In genomic region chr4:184389978-184390518, GRCh38 we compare ENCODE assay signal across 23 cellular contexts.
A peak's percentile ranks its signal among the peaks of the same experiment; 100 is the strongest.
DNase-seq lines count a peak whose midpoint lies in the region; ATAC-seq and TF ChIP-seq lines count a peak whose summit lies in the region.
"Had no signal": no experiment of that assay in that cellular context is flagged by ENCODE, and none has a peak within 500 bp of the region (broad histone marks: within the 10 kb centered on the region; RNA-seq: fewer than 3 reads in every experiment).

No MANE protein-coding gene starts in this region.

- in situ Hi-C loops in brain microvascular endothelial cell (cut with HindIII; ENCODE audit: low pct_ligation_motif_present, low sequenced_read_pairs), result no loop called here

- CTCF ChIA-PET in A673 (lab: Charles Lee), result no interaction called here

- peak overlapping the region; percentile 22 for H3K27ac ChIP-seq in A673 (ENCODE audit: low read depth, low read length, poor library complexity, severe bottlenecking)
- H3K27ac ChIP-seq in muscle layer of duodenum (ENCODE audit: low read length), result peak overlapping the region; percentile 36
- H3K27ac ChIP-seq in brain microvascular endothelial cell, result no peak overlapping the region
- H3K27ac ChIP-seq: GM23248, hepatocyte, PC-9, sigmoid colon, SK-N-MC had no signal

- no TSS peak for BruUV-seq in A673 (replicated peaks; lab: Mats Ljungman, UMichigan)

- POLR2A ChIA-PET in A673 (lab: Charles Lee; ENCODE audit: low non-redundant PET), result no interaction called here

- TF ChIP-seq CTCF in A673 (conservative IDR thresholded peaks at IDR 0.05; ENCODE audit: low read depth, low read length), result no peak
- no peak for TF ChIP-seq CTCF in brain microvascular endothelial cell (IDR thresholded peaks at IDR 0.05; ENCODE audit: low read depth, low read length, missing control alignments)

- H3K27me3 ChIP-seq in A673 (replicated peaks; ENCODE audit: insufficient read depth, low read depth, low read length, poor library complexity) (no peaks in the 10 kb centered on the region), H7 (ENCODE audit: control insufficient read depth, insufficient read depth, low read length) (no peaks in the 10 kb centered on the region), muscle layer of duodenum (ENCODE audit: low read depth, low read length) (no peaks in the 10 kb centered on the region), brain microvascular endothelial cell (replicated peaks) (no peaks in the 10 kb centered on the region)
- H3K27me3 ChIP-seq: hepatocyte, sigmoid colon had no signal

- DNase-seq in A673 (ENCODE audit: low spot score), result no peak
- peak; percentile 75 for DNase-seq in H7
- peak; percentile 64 for DNase-seq in ecto neural progenitor cell (ENCODE audit: low spot score)
- DNase-seq in DMS 273 (lab: John Stamatoyannopoulos, UW; ENCODE audit: unreplicated experiment), result no peak
- DNase-seq in brain microvascular endothelial cell, result no peak
- DNase-seq in HuH-7 (ENCODE audit: low spot score), result no peak
- DNase-seq: activated CD4-positive, CD25-positive, alpha-beta regulatory T cell treated with anti-CD3 and anti-CD28 coated beads, Interleukin-2, amount 50 U/mL, for 72 hours; activated effector memory CD4-positive, alpha-beta T cell treated with anti-CD3 and anti-CD28 coated beads, Interleukin-2, amount 50 U/mL, for 16 hours; COR-L47; EL; GM23248; IMR-90; left cardiac atrium; mucosa of descending colon; MV-4-11; NCI-H2029 treated with DMSO at 0.1 percent for 48 hours; NCI-H526 treated with DMSO at 0.1 percent for 48 hours; PC-9; sigmoid colon had no signal

- no peak overlapping the region for H3K4me3 ChIP-seq in A673 (ENCODE audit: low read depth, low read length, poor library complexity, severe bottlenecking)
- H3K4me3 ChIP-seq in H7 (ENCODE audit: insufficient read depth, low read depth, low read length), result no peak overlapping the region
- H3K4me3 ChIP-seq in muscle layer of duodenum (ENCODE audit: low read depth in 1 of 2, low read length in 2 of 2), result peak overlapping the region in 1 of 2 donors; percentile 19
- H3K4me3 ChIP-seq in brain microvascular endothelial cell (ENCODE audit: low read depth, low read length), result no peak overlapping the region
- H3K4me3 ChIP-seq: GM23248, hepatocyte, mucosa of descending colon, PC-9, sigmoid colon, SK-N-MC had no signal

- no peak for ATAC-seq in GM21528 (IDR thresholded peaks at IDR 0.05; ENCODE audit: low FRiP score, unreplicated experiment)
- ATAC-seq: mucosa of descending colon had no signal

- H3K9me3 ChIP-seq in A673 (ENCODE audit: low read depth, low read length, poor library complexity, severe bottlenecking) (no peaks in the 10 kb centered on the region), muscle layer of duodenum (ENCODE audit: control insufficient read depth in 1 of 2, low read length in 2 of 2) (no peaks in the 10 kb centered on the region)
- H3K9me3 ChIP-seq: mucosa of descending colon, sigmoid colon had no signal

- intact Hi-C loops in A673 (cut with micrococcal nuclease; ENCODE audit: unreplicated experiment), result no loop called here

- H3K36me3 ChIP-seq in A673 (ENCODE audit: insufficient read depth, low read length, poor library complexity, severe bottlenecking) (peaks cover 28% of the 10 kb centered on the region), H7 (replicated peaks; ENCODE audit: control insufficient read depth, insufficient read depth, low read length) (peaks cover 9% of the 10 kb centered on the region), muscle layer of duodenum (ENCODE audit: control insufficient read depth in 1 of 2, insufficient read depth in 2 of 2, low read length in 2 of 2) (peaks cover 32 to 40% of the 10 kb centered on the region in 2 donors), brain microvascular endothelial cell (replicated peaks) (peaks cover 19% of the 10 kb centered on the region)

- H3K4me1 ChIP-seq in A673 (ENCODE audit: insufficient read depth, low read length, poor library complexity, severe bottlenecking) (peaks cover 10% of the 10 kb centered on the region), muscle layer of duodenum (ENCODE audit: control insufficient read depth in 1 of 2, insufficient read depth in 2 of 2, low read length in 2 of 2) (peaks cover 16 to 21% of the 10 kb centered on the region in 2 donors)

Comparison
In these comparisons a context has a peak if more than half of its experiments do, and no peak if none do; other contexts are left out.
1. DNase-seq: peak in H7 (single experiment) and ecto neural progenitor cell (single experiment); none in A673 (single experiment), DMS 273 (single experiment), brain microvascular endothelial cell (single experiment) and HuH-7 (single experiment).